Comparison of ENCODE assay signal across 17 cellular contexts in genomic region chr2:72932045-72932444, GRCh38. TPM values are rescaled to one million over a fixed set of nuclear protein-coding genes. Genes with fewer than 3 reads are reported as not detected.
A peak's percentile ranks its signal among the peaks of the same experiment; 100 is the strongest.
DNase-seq lines count a peak whose midpoint lies in the region; FAIRE-seq and TF ChIP-seq lines count a peak whose summit lies in the region.
"Had no signal": no experiment of that assay in that cellular context is flagged by ENCODE, and none has a peak within 500 bp of the region (broad histone marks: within the 10 kb centered on the region; RNA-seq: fewer than 3 reads in every experiment).

No MANE protein-coding gene starts in this region.

- TF ChIP-seq EP300 in sigmoid colon (IDR thresholded peaks at IDR 0.05), result no peak

- H3K27me3 Mint-ChIP-seq in type B pancreatic cell, result peaks cover 27% of the 10 kb centered on the region

- H3K27ac Mint-ChIP-seq in type B pancreatic cell, result no peak overlapping the region
- H3K27ac Mint-ChIP-seq: stimulated activated naive CD8-positive, alpha-beta T cell treated with anti-CD3 and anti-CD28 coated beads, Interleukin-15, amount 100 ng/mL, for 72 hours had no signal

- H3K27ac ChIP-seq in sigmoid colon, result no peak overlapping the region
- H3K27ac ChIP-seq: foreskin keratinocyte, neutrophil, WERI-Rb-1 had no signal

- no peak for TF ChIP-seq CTCF in fibroblast of the aortic adventitia (IDR thresholded peaks at IDR 0.05; ENCODE audit: insufficient read depth, low read length)
- TF ChIP-seq CTCF in type B pancreatic cell (conservative IDR thresholded peaks at IDR 0.05), result no peak
- TF ChIP-seq CTCF in sigmoid colon (IDR thresholded peaks at IDR 0.05), result no peak

- H3K4me3 ChIP-seq in fibroblast of the aortic adventitia (ENCODE audit: low read depth, low read length) (no peak overlapping the region), sigmoid colon (no peak overlapping the region)

- 24 to 30% methylated on average over 3 of the region's 3 CpGs for WGBS in sigmoid colon, 2 donors

- H3K36me3 Mint-ChIP-seq in type B pancreatic cell, result no peaks in the 10 kb centered on the region

- no peak for FAIRE-seq in RCC 7860 (lab: Jason Lieb, UNC)
- FAIRE-seq: small intestine had no signal

- no peaks in the 10 kb centered on the region for H3K9me3 ChIP-seq in sigmoid colon
- H3K9me3 ChIP-seq: neutrophil had no signal

- H3K4me1 ChIP-seq in sigmoid colon, result peaks cover 0 to 11% (median 9%) of the 10 kb centered on the region in 4 donors

- H3K27me3 ChIP-seq in sigmoid colon, result peaks cover 9 to 50% (median 20%) of the 10 kb centered on the region in 3 donors

- H3K4me3 Mint-ChIP-seq in type B pancreatic cell, result no peak overlapping the region
- H3K4me3 Mint-ChIP-seq: stimulated activated naive CD8-positive, alpha-beta T cell treated with anti-CD3 and anti-CD28 coated beads, Interleukin-15, amount 100 ng/mL, for 72 hours had no signal

- intact Hi-C loops in sigmoid colon (cut with DNase I), result no loop called here

- TF ChIP-seq POLR2A in sigmoid colon (IDR thresholded peaks at IDR 0.05), result no peak

- H3K36me3 ChIP-seq in sigmoid colon, result no peaks in the 10 kb centered on the region
- H3K36me3 ChIP-seq: neutrophil had no signal

- peak; percentile 25 for DNase-seq in DMS79 treated with DMSO at 0.1 percent for 48 hours (lab: John Stamatoyannopoulos, UW)
- DNase-seq in DMS79 (lab: John Stamatoyannopoulos, UW), result no peak
- peak; percentile 39 for DNase-seq in EH (ENCODE audit: low read depth)
- DNase-seq in RCC 7860 (ENCODE audit: low spot score), result peak; percentile 10
- peak; percentile 15 for DNase-seq in fibroblast of the aortic adventitia (ENCODE audit: low read depth)
- DNase-seq in GOT3 (lab: John Stamatoyannopoulos, UW), result no peak
- DNase-seq in type B pancreatic cell (ENCODE audit: extremely low spot score, unreplicated experiment), result no peak
- DNase-seq in sigmoid colon, result no peak
- DNase-seq: 8988T; activated T-cell treated with anti-CD3 and anti-CD28 coated beads for 4 hours; amniotic stem cell; small intestine; stimulated activated naive CD8-positive, alpha-beta T cell treated with anti-CD3 and anti-CD28 coated beads, Interleukin-15, amount 100 ng/mL, for 72 hours; SW 1271 had no signal

- H3K9me3 Mint-ChIP-seq in type B pancreatic cell, result no peaks in the 10 kb centered on the region
- H3K9me3 Mint-ChIP-seq: stimulated activated naive CD8-positive, alpha-beta T cell treated with anti-CD3 and anti-CD28 coated beads, Interleukin-15, amount 100 ng/mL, for 72 hours had no signal

- H3K4me1 Mint-ChIP-seq in type B pancreatic cell (ENCODE audit: unreplicated experiment), result no peaks in the 10 kb centered on the region
- H3K4me1 Mint-ChIP-seq: stimulated activated naive CD8-positive, alpha-beta T cell treated with anti-CD3 and anti-CD28 coated beads, Interleukin-15, amount 100 ng/mL, for 72 hours had no signal

RNA-seq across cellular contexts. Expression of gene EMX1, which starts 14.7 kb away (rescaled TPM):
- total RNA-seq in fibroblast of the aortic adventitia (ENCODE audit: low replicate concordance) (not detected in 2 replicates), type B pancreatic cell (ENCODE audit: low replicate concordance) (0.71 and 0.97 TPM in 2 replicates), sigmoid colon (not detected)
- polyA plus RNA-seq in sigmoid colon, result 1 to 10 TPM in 1 of 3 donors, under 1 TPM in 2; 0.60 to 1.4 (median 0.71) TPM
- total RNA-seq: foreskin keratinocyte had no signal
- polyA plus RNA-seq: foreskin keratinocyte had no signal

RNA-seq across cellular contexts. Expression of gene SPR, which starts 44.8 kb away (rescaled TPM):
- total RNA-seq in fibroblast of the aortic adventitia (ENCODE audit: low replicate concordance), result 14.3 and 58.3 TPM in 2 replicates
- 12.4 and 16.0 TPM in 2 replicates for total RNA-seq in type B pancreatic cell (ENCODE audit: low replicate concordance)
- total RNA-seq in sigmoid colon, result 10 to 100 TPM; 31.0 to 51.8 (median 37.6) TPM
- 10 to 100 TPM; 46.1 to 69.8 (median 58.9) TPM for polyA plus RNA-seq in sigmoid colon

Comparison
In these comparisons a context has a peak if more than half of its experiments do, and no peak if none do; other contexts are left out.
1. DNase-seq: peak in DMS79 treated with DMSO at 0.1 percent for 48 hours (single experiment), EH (single experiment), RCC 7860 (single experiment) and fibroblast of the aortic adventitia (single experiment); none in DMS79 (single experiment), GOT3 (single experiment), type B pancreatic cell (single experiment) and sigmoid colon (single experiment).